ENCODE assay signal across 12 cellular contexts in the genomic region with DNA sequence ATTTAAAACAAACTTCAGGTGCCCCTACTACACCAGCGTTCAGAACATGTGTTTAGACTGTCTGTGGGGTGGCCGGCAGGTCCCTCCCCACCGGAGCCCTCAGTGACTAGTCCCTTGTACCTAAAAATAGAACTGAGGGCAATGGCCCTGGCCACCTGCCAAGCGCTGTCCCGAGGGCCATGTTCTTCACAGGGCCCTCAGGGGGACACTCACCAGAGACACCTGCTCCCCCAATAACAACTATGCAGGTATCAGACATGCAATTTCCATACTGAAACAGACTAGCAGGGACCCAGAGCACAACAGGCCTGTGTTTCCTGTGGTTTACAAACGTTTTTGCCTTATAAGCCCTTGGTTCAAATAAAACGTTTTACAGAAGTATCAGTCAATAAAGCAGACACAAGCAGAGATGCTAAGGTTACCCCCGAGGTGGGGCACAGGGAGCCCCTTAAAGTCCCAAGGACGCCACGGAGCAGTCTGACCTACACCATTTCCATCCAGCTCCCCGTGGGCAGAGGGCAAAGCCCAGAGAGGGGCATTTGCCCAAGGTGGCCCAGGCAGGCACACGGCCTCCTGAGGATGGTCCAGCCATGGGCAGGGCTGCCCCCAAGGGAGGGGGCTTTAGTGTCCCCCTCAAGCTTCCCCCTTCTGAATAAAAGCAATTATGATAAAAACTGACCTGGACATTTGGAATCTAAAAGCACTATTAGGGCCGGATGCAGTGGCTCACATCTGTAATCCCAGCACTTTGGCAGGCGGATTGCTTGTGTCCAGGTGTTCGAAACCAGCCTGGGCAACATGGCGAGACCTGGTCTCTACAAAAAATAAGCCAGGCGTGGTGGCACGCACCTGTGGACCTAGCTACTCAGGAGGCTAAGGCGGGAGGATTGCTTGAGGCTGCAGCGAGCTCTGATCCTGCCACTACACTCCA. TPM values are rescaled to one million over a fixed set of nuclear protein-coding genes. Genes with fewer than 3 reads are reported as not detected.
DNase-seq lines count a peak whose midpoint lies in the region; ATAC-seq and TF ChIP-seq lines count a peak whose summit lies in the region.
"Had no signal": no experiment of that assay in that cellular context is flagged by ENCODE, and none has a peak within 500 bp of the region (broad histone marks: within the 10 kb centered on the region; RNA-seq: fewer than 3 reads in every experiment).

No MANE protein-coding gene starts in this region.

- no peak for TF ChIP-seq CTCF in progenitor cell of endocrine pancreas (IDR thresholded peaks at IDR 0.05; ENCODE audit: unreplicated experiment)
- TF ChIP-seq CTCF in A673 (conservative IDR thresholded peaks at IDR 0.05; ENCODE audit: low read depth, low read length) = no peak
- TF ChIP-seq CTCF in vagina (IDR thresholded peaks at IDR 0.05) = no peak

- no TSS peak for BruUV-seq in A673 (replicated peaks; lab: Mats Ljungman, UMichigan)

- DNase-seq in SJCRH30 = peak; percentile 27 to 44
- no peak for DNase-seq in progenitor cell of endocrine pancreas (ENCODE audit: low spot score, unreplicated experiment)
- no peak for DNase-seq in LoVo (ENCODE audit: low spot score)
- DNase-seq in A673 (ENCODE audit: low spot score) = no peak
- DNase-seq in effector CD8-positive, alpha-beta T cell (lab: John Stamatoyannopoulos, UW) = no peak
- no peak for DNase-seq in vagina (ENCODE audit: extremely low spot score in 2 of 2)
- DNase-seq: activated CD8-positive, alpha-beta memory T cell treated with anti-CD3 and anti-CD28 coated beads, Interleukin-2, amount 50 U/mL, for 48 hours; effector memory CD4-positive, alpha-beta T cell; SIG-M5; upper lobe of left lung had no signal

- H3K27ac Mint-ChIP-seq in progenitor cell of endocrine pancreas = peak overlapping the region; percentile 90

- H3K4me3 Mint-ChIP-seq in progenitor cell of endocrine pancreas (ENCODE audit: low read depth) = no peak overlapping the region

- POLR2A ChIA-PET in A673 (lab: Charles Lee; ENCODE audit: low non-redundant PET) = no interaction called here

- H3K4me3 ChIP-seq in SJCRH30 (no peak overlapping the region), A673 (ENCODE audit: low read depth, low read length, poor library complexity, severe bottlenecking) (no peak overlapping the region), vagina (no peak overlapping the region)
- H3K4me3 ChIP-seq: upper lobe of left lung had no signal

- no peak for TF ChIP-seq POLR2A in vagina (IDR thresholded peaks at IDR 0.05)

- H3K36me3 Mint-ChIP-seq in progenitor cell of endocrine pancreas (ENCODE audit: insufficient read depth) = no peaks in the 10 kb centered on the region

- CTCF ChIA-PET in A673 (lab: Charles Lee) = no interaction called here

- H3K36me3 ChIP-seq in SJCRH30 = no peaks in the 10 kb centered on the region
- no peaks in the 10 kb centered on the region for H3K36me3 ChIP-seq in A673 (ENCODE audit: insufficient read depth, low read length, poor library complexity, severe bottlenecking)
- no peaks in the 10 kb centered on the region for H3K36me3 ChIP-seq in vagina
- H3K36me3 ChIP-seq: upper lobe of left lung had no signal

- peaks cover 16% of the 10 kb centered on the region for H3K4me1 Mint-ChIP-seq in progenitor cell of endocrine pancreas (ENCODE audit: low read depth)

- H3K9me3 ChIP-seq in SJCRH30 (replicated peaks) = no peaks in the 10 kb centered on the region
- H3K9me3 ChIP-seq in A673 (ENCODE audit: low read depth, low read length, poor library complexity, severe bottlenecking) = no peaks in the 10 kb centered on the region
- no peaks in the 10 kb centered on the region for H3K9me3 ChIP-seq in vagina
- H3K9me3 ChIP-seq: upper lobe of left lung had no signal

- no peak overlapping the region for H3K27ac ChIP-seq in SJCRH30
- H3K27ac ChIP-seq in A673 (ENCODE audit: low read depth, low read length, poor library complexity, severe bottlenecking) = no peak overlapping the region
- no peak overlapping the region for H3K27ac ChIP-seq in vagina
- H3K27ac ChIP-seq: upper lobe of left lung had no signal

- H3K4me1 ChIP-seq in SJCRH30 (peaks cover 29% of the 10 kb centered on the region), A673 (ENCODE audit: insufficient read depth, low read length, poor library complexity, severe bottlenecking) (no peaks in the 10 kb centered on the region), vagina (no peaks in the 10 kb centered on the region)
- H3K4me1 ChIP-seq: upper lobe of left lung had no signal

- no peaks in the 10 kb centered on the region for H3K9me3 Mint-ChIP-seq in progenitor cell of endocrine pancreas (ENCODE audit: low read depth)

- ATAC-seq in GM18907 (IDR thresholded peaks at IDR 0.05; ENCODE audit: unreplicated experiment) (peak; percentile 65), HG03064 (IDR thresholded peaks at IDR 0.05; ENCODE audit: low read depth, unreplicated experiment) (peak; percentile 72)

- intact Hi-C loops in A673 (cut with micrococcal nuclease; ENCODE audit: unreplicated experiment) (no loop called here), vagina (cut with DNase I) (no loop called here)

- no peaks in the 10 kb centered on the region for H3K27me3 Mint-ChIP-seq in progenitor cell of endocrine pancreas

- no peaks in the 10 kb centered on the region for H3K27me3 ChIP-seq in SJCRH30
- no peaks in the 10 kb centered on the region for H3K27me3 ChIP-seq in A673 (replicated peaks; ENCODE audit: insufficient read depth, low read depth, low read length, poor library complexity)
- no peaks in the 10 kb centered on the region for H3K27me3 ChIP-seq in vagina
- H3K27me3 ChIP-seq: upper lobe of left lung had no signal

RNA-seq across cellular contexts. Expression of a gene that starts 0.9 kb away (rescaled TPM):
- 0.25 and 0.26 TPM in 2 replicates for total RNA-seq in SJCRH30 (2014; rRNA removed; shearing (Covaris generic))
- total RNA-seq in progenitor cell of endocrine pancreas (0.75 and 0.77 TPM in 2 replicates), A673 (2021) (0.77 and 1.0 TPM in 2 replicates), vagina (0.25 TPM)

RNA-seq across cellular contexts. Expression of a gene that starts 59.6 kb away (rescaled TPM):
- 75.4 and 77.1 TPM in 2 replicates for total RNA-seq in SJCRH30 (2014; rRNA removed; shearing (Covaris generic))
- total RNA-seq in progenitor cell of endocrine pancreas = 41.7 and 42.2 TPM in 2 replicates
- 86.2 and 95.1 TPM in 2 replicates for total RNA-seq in A673 (2021)
- 2.2 TPM for total RNA-seq in vagina

Comparison
In these comparisons a context has a peak if more than half of its experiments do, and no peak if none do; other contexts are left out.
1. DNase-seq: peak in SJCRH30 (2 of 2); none in progenitor cell of endocrine pancreas (single experiment), LoVo (single experiment), A673 (single experiment), effector CD8-positive, alpha-beta T cell (single experiment) and vagina (0 of 2).
2. RNA of a gene that starts 59.6 kb away (total RNA-seq): 86.2 to 95.1 TPM in A673, 75.4 to 77.1 TPM in SJCRH30 and 41.7 to 42.2 TPM in progenitor cell of endocrine pancreas; 2.2 TPM in vagina (single experiment); every median in the first group is over 10 times any median in the second.